Comparison of ENCODE assay signal across 18 cellular contexts in the genomic region with DNA sequence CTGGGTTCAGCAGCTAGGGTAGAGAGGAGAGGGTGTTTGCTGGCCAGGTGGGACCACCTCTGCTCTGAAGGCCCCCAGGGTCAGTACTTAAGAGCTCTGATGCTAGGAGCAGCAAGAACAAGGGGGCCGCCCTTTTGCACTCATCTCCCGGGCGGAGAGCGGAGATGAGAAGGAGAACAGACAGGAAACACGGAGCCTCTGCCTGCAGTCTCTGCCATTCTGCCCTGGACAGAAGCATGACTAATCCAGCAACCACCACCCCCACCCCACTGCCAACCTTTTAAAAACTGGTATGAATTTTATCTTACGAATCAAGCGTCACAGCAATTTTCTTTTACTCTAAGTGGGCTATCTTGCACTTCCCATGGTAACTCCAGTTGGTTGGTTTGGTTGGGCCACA. TPM values are rescaled to one million over a fixed set of nuclear protein-coding genes. Genes with fewer than 3 reads are reported as not detected.
DNase-seq lines count a peak whose midpoint lies in the region; ATAC-seq, FAIRE-seq and TF ChIP-seq lines count a peak whose summit lies in the region.
"Had no signal": no experiment of that assay in that cellular context is flagged by ENCODE, and none has a peak within 500 bp of the region (broad histone marks: within the 10 kb centered on the region; RNA-seq: fewer than 3 reads in every experiment).

No MANE protein-coding gene starts in this region.

- no peak overlapping the region for H3K4me3 Mint-ChIP-seq in stimulated activated effector memory CD8-positive, alpha-beta T cell treated with anti-CD3 and anti-CD28 coated beads, Interleukin-12 subunit alpha, Interleukin-12 subunit beta, amount 100 ng/mL, for 72 hours
- H3K4me3 Mint-ChIP-seq: CD8-positive, alpha-beta T cell; GM23338 had no signal

- no peaks in the 10 kb centered on the region for H3K9me3 Mint-ChIP-seq in stimulated activated effector memory CD8-positive, alpha-beta T cell treated with anti-CD3 and anti-CD28 coated beads, Interleukin-12 subunit alpha, Interleukin-12 subunit beta, amount 100 ng/mL, for 72 hours
- H3K9me3 Mint-ChIP-seq: CD8-positive, alpha-beta T cell; GM23338 had no signal

- peak overlapping the region; percentile 63 for H3K27ac Mint-ChIP-seq in stimulated activated effector memory CD8-positive, alpha-beta T cell treated with anti-CD3 and anti-CD28 coated beads, Interleukin-12 subunit alpha, Interleukin-12 subunit beta, amount 100 ng/mL, for 72 hours

- no peaks in the 10 kb centered on the region for H3K4me1 Mint-ChIP-seq in stimulated activated effector memory CD8-positive, alpha-beta T cell treated with anti-CD3 and anti-CD28 coated beads, Interleukin-12 subunit alpha, Interleukin-12 subunit beta, amount 100 ng/mL, for 72 hours
- H3K4me1 Mint-ChIP-seq: GM23338 had no signal

- intact Hi-C loops in cardiac septum (cut with DNase I) (no loop called here), left ventricle myocardium superior (cut with micrococcal nuclease) (no loop called here)

- ATAC-seq in left ventricle myocardium superior (no peak), SK-N-SH treated with all-trans-retinoic acid at 6 μM for 48 hours (peak; percentile 89), GM21786 (IDR thresholded peaks at IDR 0.05; ENCODE audit: unreplicated experiment) (no peak)
- ATAC-seq in stimulated activated effector memory CD8-positive, alpha-beta T cell treated with anti-CD3 and anti-CD28 coated beads, Interleukin-12 subunit alpha, Interleukin-12 subunit beta, amount 100 ng/mL, for 72 hours: no peak
- ATAC-seq: A549; CD8-positive, alpha-beta T cell; GM23338; HepG2 had no signal

- peaks cover 100% of the 10 kb centered on the region for H3K36me3 Mint-ChIP-seq in stimulated activated effector memory CD8-positive, alpha-beta T cell treated with anti-CD3 and anti-CD28 coated beads, Interleukin-12 subunit alpha, Interleukin-12 subunit beta, amount 100 ng/mL, for 72 hours

- no peak for FAIRE-seq in RCC 7860 (lab: Jason Lieb, UNC)
- FAIRE-seq: A549, HepG2 had no signal

- peak; percentile 43 for DNase-seq in cardiac septum (ENCODE audit: low spot score)
- no peak for DNase-seq in left ventricle myocardium superior
- DNase-seq in mesenteric fat pad (ENCODE audit: low spot score): peak; percentile 37
- no peak for DNase-seq in stimulated activated effector memory CD8-positive, alpha-beta T cell treated with anti-CD3 and anti-CD28 coated beads, Interleukin-12 subunit alpha, Interleukin-12 subunit beta, amount 100 ng/mL, for 72 hours (ENCODE audit: low spot score in 2 of 2)
- no peak for DNase-seq in RCC 7860 (ENCODE audit: low spot score)
- DNase-seq in T-helper 1 cell: no peak
- DNase-seq: CD8-positive, alpha-beta T cell; DND-41; MM.1S; NCI-H1105; NCI-H1694 treated with DMSO at 0.1 percent for 48 hours; NCI-H446; SHP77 had no signal

TF ChIP-seq in SK-N-SH treated with all-trans-retinoic acid at 6 μM for 48 hours, 23 proteins besides CTCF, POLR2A, EP300 and RAD21 (continues in another document):
- no peak for TF ChIP-seq SNAI2 (CRISPR knock-in tag; IDR thresholded peaks at IDR 0.05)
- TF ChIP-seq TCF4 (CRISPR knock-in tag; IDR thresholded peaks at IDR 0.05; ENCODE audit: borderline replicate concordance): no peak
- TF ChIP-seq, protein P1, sequence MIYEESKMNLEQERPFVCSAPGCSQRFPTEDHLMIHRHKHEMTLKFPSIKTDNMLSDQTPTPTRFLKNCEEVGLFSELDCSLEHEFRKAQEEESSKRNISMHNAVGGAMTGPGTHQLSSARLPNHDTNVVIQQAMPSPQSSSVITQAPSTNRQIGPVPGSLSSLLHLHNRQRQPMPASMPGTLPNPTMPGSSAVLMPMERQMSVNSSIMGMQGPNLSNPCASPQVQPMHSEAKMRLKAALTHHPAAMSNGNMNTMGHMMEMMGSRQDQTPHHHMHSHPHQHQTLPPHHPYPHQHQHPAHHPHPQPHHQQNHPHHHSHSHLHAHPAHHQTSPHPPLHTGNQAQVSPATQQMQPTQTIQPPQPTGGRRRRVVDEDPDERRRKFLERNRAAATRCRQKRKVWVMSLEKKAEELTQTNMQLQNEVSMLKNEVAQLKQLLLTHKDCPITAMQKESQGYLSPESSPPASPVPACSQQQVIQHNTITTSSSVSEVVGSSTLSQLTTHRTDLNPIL (CRISPR knock-in tag; IDR thresholded peaks at IDR 0.05; ENCODE audit: low read depth): no peak
- no peak for TF ChIP-seq ISL1 (CRISPR knock-in tag; IDR thresholded peaks at IDR 0.05)
- no peak for TF ChIP-seq ARNTL (CRISPR knock-in tag; IDR thresholded peaks at IDR 0.05; ENCODE audit: borderline replicate concordance, low read depth)
- TF ChIP-seq PPARA (CRISPR knock-in tag; IDR thresholded peaks at IDR 0.05; ENCODE audit: borderline replicate concordance): no peak
- TF ChIP-seq, protein P2, sequence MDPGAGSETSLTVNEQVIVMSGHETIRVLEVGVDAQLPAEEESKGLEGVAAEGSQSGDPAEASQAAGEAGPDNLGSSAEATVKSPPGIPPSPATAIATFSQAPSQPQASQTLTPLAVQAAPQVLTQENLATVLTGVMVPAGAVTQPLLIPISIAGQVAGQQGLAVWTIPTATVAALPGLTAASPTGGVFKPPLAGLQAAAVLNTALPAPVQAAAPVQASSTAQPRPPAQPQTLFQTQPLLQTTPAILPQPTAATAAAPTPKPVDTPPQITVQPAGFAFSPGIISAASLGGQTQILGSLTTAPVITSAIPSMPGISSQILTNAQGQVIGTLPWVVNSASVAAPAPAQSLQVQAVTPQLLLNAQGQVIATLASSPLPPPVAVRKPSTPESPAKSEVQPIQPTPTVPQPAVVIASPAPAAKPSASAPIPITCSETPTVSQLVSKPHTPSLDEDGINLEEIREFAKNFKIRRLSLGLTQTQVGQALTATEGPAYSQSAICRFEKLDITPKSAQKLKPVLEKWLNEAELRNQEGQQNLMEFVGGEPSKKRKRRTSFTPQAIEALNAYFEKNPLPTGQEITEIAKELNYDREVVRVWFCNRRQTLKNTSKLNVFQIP (CRISPR knock-in tag; IDR thresholded peaks at IDR 0.05; ENCODE audit: borderline replicate concordance, low read depth): no peak
- TF ChIP-seq ZFP3 (CRISPR knock-in tag; IDR thresholded peaks at IDR 0.05): no peak
- TF ChIP-seq GLIS3 (CRISPR knock-in tag; IDR thresholded peaks at IDR 0.05): no peak
- TF ChIP-seq, protein P3, sequence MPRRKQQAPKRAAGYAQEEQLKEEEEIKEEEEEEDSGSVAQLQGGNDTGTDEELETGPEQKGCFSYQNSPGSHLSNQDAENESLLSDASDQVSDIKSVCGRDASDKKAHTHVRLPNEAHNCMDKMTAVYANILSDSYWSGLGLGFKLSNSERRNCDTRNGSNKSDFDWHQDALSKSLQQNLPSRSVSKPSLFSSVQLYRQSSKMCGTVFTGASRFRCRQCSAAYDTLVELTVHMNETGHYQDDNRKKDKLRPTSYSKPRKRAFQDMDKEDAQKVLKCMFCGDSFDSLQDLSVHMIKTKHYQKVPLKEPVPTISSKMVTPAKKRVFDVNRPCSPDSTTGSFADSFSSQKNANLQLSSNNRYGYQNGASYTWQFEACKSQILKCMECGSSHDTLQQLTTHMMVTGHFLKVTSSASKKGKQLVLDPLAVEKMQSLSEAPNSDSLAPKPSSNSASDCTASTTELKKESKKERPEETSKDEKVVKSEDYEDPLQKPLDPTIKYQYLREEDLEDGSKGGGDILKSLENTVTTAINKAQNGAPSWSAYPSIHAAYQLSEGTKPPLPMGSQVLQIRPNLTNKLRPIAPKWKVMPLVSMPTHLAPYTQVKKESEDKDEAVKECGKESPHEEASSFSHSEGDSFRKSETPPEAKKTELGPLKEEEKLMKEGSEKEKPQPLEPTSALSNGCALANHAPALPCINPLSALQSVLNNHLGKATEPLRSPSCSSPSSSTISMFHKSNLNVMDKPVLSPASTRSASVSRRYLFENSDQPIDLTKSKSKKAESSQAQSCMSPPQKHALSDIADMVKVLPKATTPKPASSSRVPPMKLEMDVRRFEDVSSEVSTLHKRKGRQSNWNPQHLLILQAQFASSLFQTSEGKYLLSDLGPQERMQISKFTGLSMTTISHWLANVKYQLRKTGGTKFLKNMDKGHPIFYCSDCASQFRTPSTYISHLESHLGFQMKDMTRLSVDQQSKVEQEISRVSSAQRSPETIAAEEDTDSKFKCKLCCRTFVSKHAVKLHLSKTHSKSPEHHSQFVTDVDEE (CRISPR knock-in tag; IDR thresholded peaks at IDR 0.05): no peak
- TF ChIP-seq ESRRG (CRISPR knock-in tag; IDR thresholded peaks at IDR 0.05): no peak
- no peak for TF ChIP-seq BACH2 (CRISPR knock-in tag; IDR thresholded peaks at IDR 0.05; ENCODE audit: borderline replicate concordance)
- TF ChIP-seq ZFP30 (CRISPR knock-in tag; IDR thresholded peaks at IDR 0.05): no peak
- TF ChIP-seq, protein P4, sequence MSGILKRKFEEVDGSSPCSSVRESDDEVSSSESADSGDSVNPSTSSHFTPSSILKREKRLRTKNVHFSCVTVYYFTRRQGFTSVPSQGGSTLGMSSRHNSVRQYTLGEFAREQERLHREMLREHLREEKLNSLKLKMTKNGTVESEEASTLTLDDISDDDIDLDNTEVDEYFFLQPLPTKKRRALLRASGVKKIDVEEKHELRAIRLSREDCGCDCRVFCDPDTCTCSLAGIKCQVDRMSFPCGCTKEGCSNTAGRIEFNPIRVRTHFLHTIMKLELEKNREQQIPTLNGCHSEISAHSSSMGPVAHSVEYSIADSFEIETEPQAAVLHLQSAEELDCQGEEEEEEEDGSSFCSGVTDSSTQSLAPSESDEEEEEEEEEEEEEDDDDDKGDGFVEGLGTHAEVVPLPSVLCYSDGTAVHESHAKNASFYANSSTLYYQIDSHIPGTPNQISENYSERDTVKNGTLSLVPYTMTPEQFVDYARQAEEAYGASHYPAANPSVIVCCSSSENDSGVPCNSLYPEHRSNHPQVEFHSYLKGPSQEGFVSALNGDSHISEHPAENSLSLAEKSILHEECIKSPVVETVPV (CRISPR knock-in tag; IDR thresholded peaks at IDR 0.05): no peak
- TF ChIP-seq CSDC2 (CRISPR knock-in tag; IDR thresholded peaks at IDR 0.05): no peak
- no peak for TF ChIP-seq TOX (CRISPR knock-in tag; IDR thresholded peaks at IDR 0.05; ENCODE audit: borderline replicate concordance)
- no peak for TF ChIP-seq ZNF70 (CRISPR knock-in tag; IDR thresholded peaks at IDR 0.05)
- TF ChIP-seq OSR1 (CRISPR knock-in tag; IDR thresholded peaks at IDR 0.05): no peak
- TF ChIP-seq RARB (CRISPR knock-in tag; IDR thresholded peaks at IDR 0.05): no peak

RNA-seq across cellular contexts. Expression of a gene that starts 34.5 kb away (rescaled TPM):
- 87.1 TPM for total RNA-seq in cardiac septum
- total RNA-seq in left ventricle myocardium superior: 140 TPM
- 52.9 TPM for total RNA-seq in mesenteric fat pad

Comparison
In these comparisons a context has a peak if more than half of its experiments do, and no peak if none do; other contexts are left out.
1. DNase-seq: peak in cardiac septum (single experiment) and mesenteric fat pad (single experiment); none in left ventricle myocardium superior (single experiment), stimulated activated effector memory CD8-positive, alpha-beta T cell treated with anti-CD3 and anti-CD28 coated beads, Interleukin-12 subunit alpha, Interleukin-12 subunit beta, amount 100 ng/mL, for 72 hours (0 of 2), RCC 7860 (single experiment) and T-helper 1 cell (0 of 5).